In the genomic region with DNA sequence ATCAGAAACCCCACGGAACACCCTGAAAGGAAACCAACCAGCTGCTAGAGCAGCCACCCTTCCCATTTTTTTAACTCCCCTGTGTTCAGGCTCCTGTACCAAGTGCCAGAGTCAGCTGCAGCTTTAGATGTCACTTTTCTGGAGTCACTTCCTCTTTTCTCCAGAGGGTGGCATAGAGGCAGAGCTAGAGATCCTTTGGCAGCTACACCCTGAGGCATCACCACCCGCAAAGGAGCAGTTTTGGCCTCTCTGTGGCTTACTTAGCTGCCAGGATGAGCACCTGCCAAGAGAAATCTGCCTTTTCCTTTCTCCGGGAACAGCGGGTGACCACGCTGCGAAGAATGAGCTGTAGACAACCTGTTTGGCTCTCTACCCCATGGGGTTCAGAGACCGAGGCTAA, we compare ENCODE assay signal across 9 cellular contexts. TPM values are rescaled to one million over a fixed set of nuclear protein-coding genes. Genes with fewer than 3 reads are reported as not detected.
DNase-seq lines count a peak whose midpoint lies in the region; ATAC-seq and TF ChIP-seq lines count a peak whose summit lies in the region.
"Had no signal": no experiment of that assay in that cellular context is flagged by ENCODE, and none has a peak within 500 bp of the region (broad histone marks: within the 10 kb centered on the region; RNA-seq: fewer than 3 reads in every experiment).

No MANE protein-coding gene starts in this region.

- H3K27ac ChIP-seq in tibial artery, result no peak overlapping the region
- H3K27ac ChIP-seq: SJSA1 had no signal

- H3K4me3 Mint-ChIP-seq in mesothelial cell of epicardium, result no peak overlapping the region

- no peaks in the 10 kb centered on the region for H3K4me1 Mint-ChIP-seq in mesothelial cell of epicardium

- no peaks in the 10 kb centered on the region for H3K36me3 Mint-ChIP-seq in mesothelial cell of epicardium

- H3K27ac Mint-ChIP-seq in mesothelial cell of epicardium, result no peak overlapping the region

- peaks cover 18% of the 10 kb centered on the region for H3K27me3 Mint-ChIP-seq in mesothelial cell of epicardium (ENCODE audit: low read depth)

- ATAC-seq in HG02623 (IDR thresholded peaks at IDR 0.05; ENCODE audit: unreplicated experiment), result no peak

- no peaks in the 10 kb centered on the region for H3K36me3 ChIP-seq in tibial artery
- H3K36me3 ChIP-seq: SJSA1 had no signal

- no peaks in the 10 kb centered on the region for H3K9me3 ChIP-seq in tibial artery
- H3K9me3 ChIP-seq: SJSA1 had no signal

- peaks cover 0 to 5% (median 0%) of the 10 kb centered on the region in 4 donors for H3K4me1 ChIP-seq in tibial artery
- H3K4me1 ChIP-seq: SJSA1 had no signal

- H3K4me3 ChIP-seq in tibial artery, result no peak overlapping the region
- H3K4me3 ChIP-seq: SJSA1 had no signal

- peak; percentile 51 for DNase-seq in NCI-H146 (lab: John Stamatoyannopoulos, UW)
- DNase-seq in NCI-H146 treated with DMSO at 0.1 percent for 48 hours (lab: John Stamatoyannopoulos, UW; ENCODE audit: unreplicated experiment), result no peak
- DNase-seq in NCI-H1092 treated with DMSO at 0.1 percent for 48 hours (lab: John Stamatoyannopoulos, UW), result peak; percentile 73
- DNase-seq in astrocyte of the hippocampus (ENCODE audit: low read depth, low spot score), result peak; percentile 55
- DNase-seq in mesothelial cell of epicardium (ENCODE audit: low spot score in 2 of 2, unreplicated experiment in 2 of 2), result no peak
- DNase-seq in tibial artery, result no peak
- DNase-seq in activated CD4-positive, alpha-beta T cell treated with anti-CD3 and anti-CD28 coated beads for 4 hours, result no peak

- H3K27me3 ChIP-seq in tibial artery, result no peaks in the 10 kb centered on the region
- H3K27me3 ChIP-seq: SJSA1 had no signal

- intact Hi-C loops in tibial artery (cut with DNase I; ENCODE audit: low total_unique reads), result no loop called here

- H3K9me3 Mint-ChIP-seq in mesothelial cell of epicardium, result peaks cover 4% of the 10 kb centered on the region

- TF ChIP-seq CTCF in mesothelial cell of epicardium (IDR thresholded peaks at IDR 0.05; ENCODE audit: unreplicated experiment), result peak; percentile 36
- TF ChIP-seq CTCF in tibial artery (IDR thresholded peaks at IDR 0.05), result peak in 1 of 2 experiments; percentile 16

RNA-seq across cellular contexts. Expression of a gene that starts 58.0 kb away (rescaled TPM):
- 6.3 to 6.9 TPM (median 6.6 TPM) in 3 replicates for total RNA-seq in mesothelial cell of epicardium

Comparison
In these comparisons a context has a peak if more than half of its experiments do, and no peak if none do; other contexts are left out.
1. DNase-seq: peak in NCI-H146 (single experiment), NCI-H1092 treated with DMSO at 0.1 percent for 48 hours (single experiment) and astrocyte of the hippocampus (single experiment); none in NCI-H146 treated with DMSO at 0.1 percent for 48 hours (single experiment), mesothelial cell of epicardium (0 of 2), tibial artery (0 of 2) and activated CD4-positive, alpha-beta T cell treated with anti-CD3 and anti-CD28 coated beads for 4 hours (0 of 2).